Comparison of ENCODE assay signal across 13 cellular contexts in the genomic region with DNA sequence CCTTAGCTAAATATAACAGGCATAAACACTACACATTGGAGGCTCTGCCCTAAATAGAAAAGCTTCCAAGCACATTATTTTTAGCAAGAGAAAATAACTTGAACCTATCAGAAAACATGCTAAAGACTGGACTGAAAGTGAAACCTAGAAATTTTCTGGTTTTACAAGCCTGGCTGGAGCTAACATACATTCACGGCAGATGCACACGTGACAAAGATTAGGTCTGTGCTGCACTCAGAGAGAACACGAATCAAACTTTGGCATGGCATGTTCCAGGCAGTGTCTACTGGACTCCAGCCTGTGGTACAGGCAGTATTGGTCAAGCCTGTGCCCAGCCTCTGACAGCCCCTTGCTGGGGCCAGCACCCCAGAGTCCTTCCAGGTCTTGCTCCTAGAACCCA.
A peak's percentile ranks its signal among the peaks of the same experiment; 100 is the strongest.
DNase-seq lines count a peak whose midpoint lies in the region; ATAC-seq and TF ChIP-seq lines count a peak whose summit lies in the region.
"Had no signal": no experiment of that assay in that cellular context is flagged by ENCODE, and none has a peak within 500 bp of the region (broad histone marks: within the 10 kb centered on the region; RNA-seq: fewer than 3 reads in every experiment).

No MANE protein-coding gene starts in this region.

- H3K27ac ChIP-seq in hepatocyte (peak overlapping the region; percentile 2), H9 (ENCODE audit: insufficient read length, low read depth, low read length) (no peak overlapping the region)
- H3K27ac ChIP-seq: GM23248 had no signal

- H3K4me2 ChIP-seq in hepatocyte, result no peak overlapping the region
- no peak overlapping the region for H3K4me2 ChIP-seq in H9 (ENCODE audit: insufficient read depth, insufficient read length, low read length)

- H2BK5ac ChIP-seq in H9 (ENCODE audit: insufficient read length, low read length), result no peak overlapping the region

- peaks cover 7% of the 10 kb centered on the region for H3K4me1 ChIP-seq in hepatocyte (ENCODE audit: insufficient read depth)
- H3K4me1 ChIP-seq in H9 (ENCODE audit: insufficient read depth, low read length), result no peaks in the 10 kb centered on the region
- H3K4me1 ChIP-seq: heart right ventricle had no signal

- no peaks in the 10 kb centered on the region for H3K79me1 ChIP-seq in H9 (ENCODE audit: insufficient read depth, low read depth, low read length, poor library complexity, severe bottlenecking)

- no peaks in the 10 kb centered on the region for H3K36me3 ChIP-seq in hepatocyte (replicated peaks; ENCODE audit: insufficient read depth, low read depth)
- H3K36me3 ChIP-seq: heart right ventricle had no signal

- H3K23ac ChIP-seq in H9 (ENCODE audit: insufficient read length, low read depth, low read length), result no peak overlapping the region

- no peak overlapping the region for H2BK12ac ChIP-seq in H9 (ENCODE audit: insufficient read length, low read depth, low read length)

- no peak overlapping the region for H2BK15ac ChIP-seq in H9 (ENCODE audit: low read depth, low read length)

- H3K14ac ChIP-seq in H9 (ENCODE audit: insufficient read depth, low read length), result no peak overlapping the region

- H3K79me2 ChIP-seq in hepatocyte (no peaks in the 10 kb centered on the region), H9 (ENCODE audit: insufficient read depth, low read length) (no peaks in the 10 kb centered on the region)

- H3K9me2 ChIP-seq in hepatocyte (replicated peaks; ENCODE audit: insufficient read depth), result no peaks in the 10 kb centered on the region

- no peaks in the 10 kb centered on the region for H3K9me3 Mint-ChIP-seq in H9
- H3K9me3 Mint-ChIP-seq: naive thymus-derived CD8-positive, alpha-beta T cell had no signal

- no peak overlapping the region for H3K4me3 ChIP-seq in hepatocyte
- H3K4me3 ChIP-seq: GM23248, heart right ventricle had no signal

- in situ Hi-C loops in GM13977 (cut with MboI; ENCODE audit: low pct_unique_long_range_greater_than_20kb, low sequenced_read_pairs, unreplicated experiment), result no loop called here

- no peaks in the 10 kb centered on the region for H4K20me1 ChIP-seq in hepatocyte (ENCODE audit: insufficient read depth, poor library complexity, severe bottlenecking)
- no peaks in the 10 kb centered on the region for H4K20me1 ChIP-seq in H9 (ENCODE audit: control insufficient read depth, insufficient read depth, insufficient read length)

- H3K27ac Mint-ChIP-seq in H9, result no peak overlapping the region

- H2BK120ac ChIP-seq in H9 (ENCODE audit: low read depth, low read length, poor library complexity, severe bottlenecking), result no peak overlapping the region

- no peak for TF ChIP-seq CTCF in GM13977 (IDR thresholded peaks at IDR 0.05; ENCODE audit: extremely low read depth, insufficient read depth, missing control alignments)
- no peak for TF ChIP-seq CTCF in GM20000 (IDR thresholded peaks at IDR 0.05; ENCODE audit: extremely low read depth, missing control alignments)
- TF ChIP-seq CTCF in hepatocyte (IDR thresholded peaks at IDR 0.05; ENCODE audit: poor library complexity), result no peak
- no peak for TF ChIP-seq CTCF in H9 (conservative IDR thresholded peaks at IDR 0.05)

- WGBS in hepatocyte (ENCODE audit: low lambda C conversion rate, missing lambda C conversion rate), result 63% methylated on average over 3 of the region's 3 CpGs
- WGBS in H9 (ENCODE audit: extremely low coverage, insufficient read length, low lambda C conversion rate), result no CpG with 5 or more reads among the region's 3 CpGs

- H4K5ac ChIP-seq in H9 (ENCODE audit: insufficient read length, low read depth, low read length), result no peak overlapping the region

- no peak overlapping the region for H3K9ac ChIP-seq in H9 (ENCODE audit: extremely low read depth, insufficient read length, low read length)
- H3K9ac ChIP-seq: GM23248 had no signal

- peaks cover 27% of the 10 kb centered on the region for H3K27me3 Mint-ChIP-seq in H9 (ENCODE audit: low read depth)

- H3T11ph ChIP-seq in H9 (ENCODE audit: low read length), result no peak overlapping the region

- H2AK5ac ChIP-seq in H9 (ENCODE audit: insufficient read length, low read length), result no peak overlapping the region

- no peak overlapping the region for H3K4ac ChIP-seq in H9 (ENCODE audit: low read depth, low read length)

- H2BK20ac ChIP-seq in H9 (ENCODE audit: low read depth, low read length, poor library complexity, severe bottlenecking), result no peak overlapping the region

- H3K56ac ChIP-seq in H9 (ENCODE audit: insufficient read length, low read depth, low read length), result no peak overlapping the region

- H3K4me3 Mint-ChIP-seq in H9, result no peak overlapping the region

- H2AFZ ChIP-seq in hepatocyte (no peak overlapping the region), H9 (ENCODE audit: low read length) (no peak overlapping the region)
- H2AFZ ChIP-seq: GM23248 had no signal

- peaks cover 3 to 9% of the 10 kb centered on the region in 2 experiments; a peak in 3 of 4 replicates for H3K4me1 Mint-ChIP-seq in H9

- H3K9me3 ChIP-seq in hepatocyte (ENCODE audit: low read depth) (no peaks in the 10 kb centered on the region), H9 (ENCODE audit: control insufficient read depth, low read depth, low read length) (no peaks in the 10 kb centered on the region)

- H3K27me3 ChIP-seq in hepatocyte (no peaks in the 10 kb centered on the region), H9 (ENCODE audit: insufficient read depth, low read length) (no peaks in the 10 kb centered on the region)

- H3K23me2 ChIP-seq in H9 (ENCODE audit: insufficient read length, low read depth, low read length, poor library complexity, severe bottlenecking), result no peaks in the 10 kb centered on the region

- no peak overlapping the region for H4K91ac ChIP-seq in H9 (ENCODE audit: insufficient read length, low read depth, low read length)

- H3K18ac ChIP-seq in H9 (ENCODE audit: insufficient read length, low read depth, low read length), result no peak overlapping the region

- no peak overlapping the region for H4K8ac ChIP-seq in H9 (replicated peaks; ENCODE audit: insufficient read length, low read depth, low read length)

- ATAC-seq in HG03460 (IDR thresholded peaks at IDR 0.05; ENCODE audit: unreplicated experiment), result peak; percentile 64
- ATAC-seq: heart right ventricle; naive thymus-derived CD8-positive, alpha-beta T cell; Panc1 had no signal

- no peaks in the 10 kb centered on the region; a peak in 1 of 7 replicates for H3K36me3 Mint-ChIP-seq in H9 (ENCODE audit: insufficient read depth in 1 of 3, low read depth in 3 of 3)
- H3K36me3 Mint-ChIP-seq: naive thymus-derived CD8-positive, alpha-beta T cell had no signal

- DNase-seq in GM13977 (ENCODE audit: low spot score), result peak; percentile 66
- peak; percentile 62 for DNase-seq in GM20000 (ENCODE audit: low spot score)
- no peak for DNase-seq in hepatocyte (ENCODE audit: low spot score)
- no peak for DNase-seq in NCI-H226
- DNase-seq in UCSD-AML1 (lab: John Stamatoyannopoulos, UW; ENCODE audit: unreplicated experiment), result no peak
- DNase-seq in H9, result no peak
- no peak for DNase-seq in NCI-H446 (lab: John Stamatoyannopoulos, UW)
- DNase-seq: DMS153, GM23248, heart right ventricle had no signal

Comparison
In these comparisons a context has a peak if more than half of its experiments do, and no peak if none do; other contexts are left out.
1. DNase-seq: peak in GM13977 (single experiment) and GM20000 (single experiment); none in hepatocyte (single experiment), NCI-H226 (single experiment), UCSD-AML1 (single experiment), H9 (single experiment) and NCI-H446 (0 of 2).